19 cellular contexts compared by ENCODE assay signal in the genomic region with DNA sequence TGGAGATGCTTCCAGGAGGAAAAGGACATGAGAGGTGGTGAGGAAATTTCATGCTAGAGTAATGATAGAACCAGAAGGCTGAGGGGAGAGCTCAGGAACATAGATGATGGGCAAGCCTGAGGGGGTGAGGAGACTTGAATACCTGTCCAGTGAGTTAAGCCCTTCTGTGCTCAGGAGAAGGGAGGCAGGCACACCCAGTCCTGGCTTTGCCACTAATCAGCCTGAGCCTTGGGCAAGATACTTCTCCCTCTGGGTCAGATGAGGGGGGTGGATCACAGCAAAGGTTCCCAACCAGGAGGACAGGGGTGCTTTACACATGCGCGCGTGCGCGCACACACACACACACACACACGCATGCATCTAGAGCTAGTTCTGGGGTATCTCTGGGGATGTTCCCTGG.
DNase-seq lines count a peak whose midpoint lies in the region; ATAC-seq, FAIRE-seq and TF ChIP-seq lines count a peak whose summit lies in the region.
"Had no signal": no experiment of that assay in that cellular context is flagged by ENCODE, and none has a peak within 500 bp of the region (broad histone marks: within the 10 kb centered on the region; RNA-seq: fewer than 3 reads in every experiment).

No MANE protein-coding gene starts in this region.

- H4K91ac ChIP-seq in IMR-90 (ENCODE audit: insufficient read depth, low read depth, low read length) (no peak overlapping the region), H1 (replicated peaks; ENCODE audit: insufficient read length, low read length) (no peak overlapping the region)

- no peak for ATAC-seq in IMR-90 (ENCODE audit: low read depth)

- H2BK15ac ChIP-seq in IMR-90 (ENCODE audit: low read depth, low read length) (no peak overlapping the region), H1 (ENCODE audit: low read length) (no peak overlapping the region; the same call in 1 of the 2 replicates)

- peaks cover 5% of the 10 kb centered on the region for H3K27me3 Mint-ChIP-seq in activated naive CD4-positive, alpha-beta T cell treated with anti-CD3 and anti-CD28 coated beads, Interleukin-2, amount 10 ng/mL, durations not matched to agents 7 days and 5 days
- H3K27me3 Mint-ChIP-seq: B cell; CD4-positive, alpha-beta T cell had no signal

- H2AK5ac ChIP-seq in IMR-90 (ENCODE audit: low read depth, low read length) (no peak overlapping the region), H1 (ENCODE audit: low read depth, low read length) (no peak overlapping the region)

- POLR2A ChIA-PET in IMR-90 (lab: Charles Lee; ENCODE audit: unreplicated experiment) (no interaction called here), H1 (lab: Charles Lee; ENCODE audit: partially characterized antibody) (interaction anchor here (0.9 to 1.7 kb wide), 2 partner anchors 9 to 10 kb away, joined by 3 to 4 read pairs; no protein-coding TSS in a partner anchor)

- no peaks in the 10 kb centered on the region for H3K4me1 Mint-ChIP-seq in activated naive CD4-positive, alpha-beta T cell treated with anti-CD3 and anti-CD28 coated beads, Interleukin-2, amount 10 ng/mL, durations not matched to agents 7 days and 5 days

- H3K36me3 ChIP-seq in ACC112 (ENCODE audit: insufficient read depth, low read length) (no peaks in the 10 kb centered on the region), IMR-90 (ENCODE audit: control insufficient read depth, insufficient read depth, low read length) (no peaks in the 10 kb centered on the region), H1 (ENCODE audit: control insufficient read depth in 2 of 4, insufficient read depth in 4 of 4, low read length in 3 of 4) (no peaks in the 10 kb centered on the region), testis (ENCODE audit: low read depth, missing control alignments) (no peaks in the 10 kb centered on the region)

- TF ChIP-seq POLR2A in IMR-90 (IDR thresholded peaks at IDR 0.05; ENCODE audit: low read depth, low read length) (no peak), H1 (IDR thresholded peaks at IDR 0.05; ENCODE audit: control extremely low read depth in 1 of 2, low read depth in 2 of 2, low read length in 2 of 2) (no peak), testis (IDR thresholded peaks at IDR 0.05) (no peak)

- peaks cover 18% of the 10 kb centered on the region for H3K4me1 ChIP-seq in ACC112 (ENCODE audit: control insufficient read depth, insufficient read depth, low read length, unreplicated experiment)
- H3K4me1 ChIP-seq in IMR-90 (ENCODE audit: control insufficient read depth, insufficient read depth, low read length): peaks cover 7% of the 10 kb centered on the region
- peaks cover 0 to 5% (median 3%) of the 10 kb centered on the region in 4 experiments; a peak in 5 of 7 replicates for H3K4me1 ChIP-seq in H1 (replicated peaks in 1 of 4; ENCODE audit: control insufficient read depth in 3 of 4, insufficient read depth in 4 of 4, low read length in 3 of 4)
- H3K4me1 ChIP-seq in testis: peaks cover 4% of the 10 kb centered on the region

- H3K9me3 ChIP-seq in IMR-90 (ENCODE audit: control insufficient read depth, insufficient read depth, low read length) (no peaks in the 10 kb centered on the region), H1 (ENCODE audit: insufficient read depth in 2 of 2, low read depth in 1 of 2, low read length in 1 of 2) (no peaks in the 10 kb centered on the region), testis (no peaks in the 10 kb centered on the region)

- intact Hi-C loops in IMR-90 (cut with micrococcal nuclease) (no loop called here), testis (cut with DNase I; ENCODE audit: low total_unique reads) (no loop called here)

- no CpG with 5 or more reads among the region's 6 CpGs for WGBS in IMR-90 (ENCODE audit: extremely low coverage in 2 of 2, insufficient read length in 1 of 2), 2 experiments
- 87% methylated on average over 6 of the region's 6 CpGs; no CpG with 5 or more reads in 1 of the 2 experiments for WGBS in H1 (ENCODE audit: extremely low coverage in 1 of 2, insufficient coverage in 1 of 2, insufficient read length in 1 of 2, insufficient replicate concordance in 2 of 2, low coverage in 1 of 2, low lambda C conversion rate in 2 of 2, missing lambda C conversion rate in 1 of 2), 2 experiments
- 87 to 98% methylated on average over 6 of the region's 6 CpGs for WGBS in testis, 2 donors

- H4K5ac ChIP-seq in IMR-90 (ENCODE audit: low read depth, low read length): no peak overlapping the region
- H4K5ac ChIP-seq in H1 (ENCODE audit: insufficient read length, low read depth, low read length): no peak overlapping the region

- H2AFZ ChIP-seq in ACC112 (ENCODE audit: low read length, unreplicated experiment) (peak overlapping the region; percentile 16), IMR-90 (replicated peaks; ENCODE audit: low read length, poor library complexity) (peak overlapping the region; percentile 6), H1 (ENCODE audit: low read length) (no peak overlapping the region)

- in situ Hi-C loops in IMR-90 (cut with MboI; ENCODE audit: low sequenced_read_pairs): no loop called here

- no peak for TF ChIP-seq CTCF in IMR-90 (conservative IDR thresholded peaks at IDR 0.05; ENCODE audit: low read depth, low read length)
- no peak for TF ChIP-seq CTCF in H1 (IDR thresholded peaks at IDR 0.05; ENCODE audit: control extremely low read depth in 1 of 3, insufficient read depth in 1 of 3, low read depth in 1 of 3, low read length in 3 of 3)
- no peak for TF ChIP-seq CTCF in testis (IDR thresholded peaks at IDR 0.05)

- no peak overlapping the region for H3K4me3 Mint-ChIP-seq in activated naive CD4-positive, alpha-beta T cell treated with anti-CD3 and anti-CD28 coated beads, Interleukin-2, amount 10 ng/mL, durations not matched to agents 7 days and 5 days
- H3K4me3 Mint-ChIP-seq: B cell; CD4-positive, alpha-beta T cell had no signal

- H3K27me3 ChIP-seq in ACC112 (ENCODE audit: insufficient read depth, low read length) (no peaks in the 10 kb centered on the region), IMR-90 (ENCODE audit: control insufficient read depth, insufficient read depth, low read length) (peaks cover 6% of the 10 kb centered on the region), H1 (replicated peaks in 1 of 4; ENCODE audit: control insufficient read depth in 3 of 4, extremely low read depth in 1 of 4, insufficient read depth in 3 of 4, low read length in 3 of 4) (no peaks in the 10 kb centered on the region; a peak in 1 of 7 replicates), testis (no peaks in the 10 kb centered on the region)

- no peak for TF ChIP-seq RAD21 in IMR-90 (IDR thresholded peaks at IDR 0.05; ENCODE audit: low read length)
- TF ChIP-seq RAD21 in H1 (IDR thresholded peaks at IDR 0.05 in 1 of 2, conservative IDR thresholded peaks at IDR 0.05 in 1 of 2; ENCODE audit: low read depth in 2 of 2, low read length in 2 of 2): no peak

- no peaks in the 10 kb centered on the region for H3K9me3 Mint-ChIP-seq in activated naive CD4-positive, alpha-beta T cell treated with anti-CD3 and anti-CD28 coated beads, Interleukin-2, amount 10 ng/mL, durations not matched to agents 7 days and 5 days
- H3K9me3 Mint-ChIP-seq: CD4-positive, alpha-beta T cell had no signal

- H3K27ac Mint-ChIP-seq in activated naive CD4-positive, alpha-beta T cell treated with anti-CD3 and anti-CD28 coated beads, Interleukin-2, amount 10 ng/mL, durations not matched to agents 7 days and 5 days: no peak overlapping the region
- H3K27ac Mint-ChIP-seq: B cell; CD4-positive, alpha-beta T cell had no signal

- no peak overlapping the region for H2BK12ac ChIP-seq in H1 (ENCODE audit: low read depth, low read length)

- H3K9ac ChIP-seq in IMR-90 (ENCODE audit: low read depth, low read length) (no peak overlapping the region), H1 (replicated peaks in 1 of 4; ENCODE audit: extremely low read depth in 1 of 4, low read depth in 3 of 4, low read length in 3 of 4) (no peak overlapping the region)

- no peaks in the 10 kb centered on the region for H3K23me2 ChIP-seq in H1 (ENCODE audit: low read depth, low read length)

- H3K27ac ChIP-seq in ACC112 (ENCODE audit: low read depth, low read length) (no peak overlapping the region), IMR-90 (ENCODE audit: insufficient read depth, low read length) (no peak overlapping the region), H1 (ENCODE audit: low read depth, low read length) (no peak overlapping the region), testis (no peak overlapping the region)
- H3K27ac ChIP-seq: HL-60 had no signal

- H3K4ac ChIP-seq in IMR-90 (ENCODE audit: low read depth, low read length) (no peak overlapping the region), H1 (replicated peaks; ENCODE audit: insufficient read length, low read depth, low read length) (no peak overlapping the region)

- H4K8ac ChIP-seq in IMR-90 (ENCODE audit: low read depth in 2 of 2, low read length in 2 of 2): no peak overlapping the region
- no peak overlapping the region for H4K8ac ChIP-seq in H1 (ENCODE audit: extremely low read depth, insufficient read depth, low read length)

- no peak overlapping the region for H2BK20ac ChIP-seq in IMR-90 (ENCODE audit: low read depth, low read length)
- H2BK20ac ChIP-seq in H1 (ENCODE audit: low read length): no peak overlapping the region

- CTCF ChIA-PET in IMR-90 (lab: Yijun Ruan, JAX) (no interaction called here), H1 (lab: Charles Lee; ENCODE audit: partially characterized antibody) (interaction anchor here (0.6 to 1.1 kb wide), 4 partner anchors 10 to 91 kb away, joined by 3 to 6 read pairs (median 3); no protein-coding TSS in a partner anchor)
- CTCF ChIA-PET in activated naive CD4-positive, alpha-beta T cell treated with anti-CD3 and anti-CD28 coated beads, Interleukin-2, amount 10 ng/mL, durations not matched to agents 7 days and 5 days (lab: Charles Lee): no interaction called here

- TF ChIP-seq EP300 in H1 (IDR thresholded peaks at IDR 0.05; ENCODE audit: borderline replicate concordance in 1 of 2, low read depth in 2 of 2, low read length in 2 of 2): no peak

- no peak for FAIRE-seq in H1 (lab: Jason Lieb, UNC)
- FAIRE-seq: D721Med, GM12892 had no signal

- BruUV-seq in IMR-90 (replicated peaks; lab: Mats Ljungman, UMichigan): no TSS peak

- no peaks in the 10 kb centered on the region for H3K36me3 Mint-ChIP-seq in activated naive CD4-positive, alpha-beta T cell treated with anti-CD3 and anti-CD28 coated beads, Interleukin-2, amount 10 ng/mL, durations not matched to agents 7 days and 5 days

- H3K4me2 ChIP-seq in IMR-90 (ENCODE audit: low read depth, low read length) (no peak overlapping the region), H1 (ENCODE audit: insufficient read depth in 1 of 2, low read depth in 2 of 2, low read length in 2 of 2) (no peak overlapping the region)

- H2BK5ac ChIP-seq in IMR-90 (ENCODE audit: low read depth, low read length, poor library complexity, severe bottlenecking): no peak overlapping the region
- 0 out of 2 replicates have a peak overlapping the region, but pooled peaks have one; percentile 6 for H2BK5ac ChIP-seq in H1 (ENCODE audit: low read depth, low read length)

- H3K14ac ChIP-seq in IMR-90 (replicated peaks; ENCODE audit: low read depth, low read length) (no peak overlapping the region), H1 (ENCODE audit: insufficient read length) (no peak overlapping the region)

- no peaks in the 10 kb centered on the region for H3K79me1 ChIP-seq in IMR-90 (ENCODE audit: low read depth in 1 of 2, low read length in 2 of 2)
- no peaks in the 10 kb centered on the region for H3K79me1 ChIP-seq in H1 (ENCODE audit: low read depth, low read length)

- H2AK9ac ChIP-seq in IMR-90 (replicated peaks; ENCODE audit: low read depth, low read length, poor library complexity): peak overlapping the region; percentile 1

- H3K56ac ChIP-seq in IMR-90 (ENCODE audit: extremely low read depth, insufficient read depth, low read length): no peak overlapping the region
- no peak overlapping the region for H3K56ac ChIP-seq in H1 (replicated peaks; ENCODE audit: insufficient read length, low read depth, low read length)

- H4K20me1 ChIP-seq in IMR-90 (ENCODE audit: insufficient read depth, low read length) (no peaks in the 10 kb centered on the region), H1 (replicated peaks in 1 of 2; ENCODE audit: control insufficient read depth in 1 of 2, insufficient read depth in 2 of 2, low read length in 2 of 2) (no peaks in the 10 kb centered on the region)

- H2BK120ac ChIP-seq in IMR-90 (ENCODE audit: low read depth, low read length) (no peak overlapping the region), H1 (replicated peaks; ENCODE audit: low read depth, low read length) (no peak overlapping the region)

- H3K4me3 ChIP-seq in ACC112 (ENCODE audit: low read depth, low read length) (no peak overlapping the region), IMR-90 (ENCODE audit: insufficient read depth, low read depth, low read length) (no peak overlapping the region), H1 (ENCODE audit: extremely low read depth in 1 of 4, insufficient read depth in 2 of 4, low read depth in 3 of 4, low read length in 4 of 4) (no peak overlapping the region), testis (no peak overlapping the region)

- H3K79me2 ChIP-seq in ACC112 (ENCODE audit: control insufficient read depth, insufficient read depth, low read length, unreplicated experiment) (no peaks in the 10 kb centered on the region), H1 (ENCODE audit: control insufficient read depth in 1 of 2, insufficient read depth in 2 of 2, low read length in 2 of 2) (no peaks in the 10 kb centered on the region)

- H3K18ac ChIP-seq in IMR-90 (ENCODE audit: low read depth, low read length) (no peak overlapping the region), H1 (ENCODE audit: extremely low read depth, low read length) (no peak overlapping the region)

- H3K23ac ChIP-seq in IMR-90 (ENCODE audit: low read depth, low read length) (no peak overlapping the region), H1 (ENCODE audit: insufficient read length) (no peak overlapping the region)

- dilution Hi-C loops in IMR-90 (cut with HindIII; ENCODE audit: low sequenced_read_pairs, unreplicated experiment): no loop called here

- no peaks in the 10 kb centered on the region for H3K9me1 ChIP-seq in IMR-90 (ENCODE audit: insufficient read depth, low read length)

- DNase-seq in IMR-90: no peak
- DNase-seq in H1 (ENCODE audit: low read depth in 1 of 2, low spot score in 2 of 2): no peak
- DNase-seq in mesenteric fat pad (ENCODE audit: low spot score): peak; percentile 37
- DNase-seq in activated naive CD4-positive, alpha-beta T cell (lab: John Stamatoyannopoulos, UW): no peak
- no peak for DNase-seq in activated naive CD4-positive, alpha-beta T cell treated with anti-CD3 and anti-CD28 coated beads, Interleukin-2, amount 10 ng/mL, durations not matched to agents 7 days and 5 days
- DNase-seq in stimulated activated CD4-positive, alpha-beta T cell treated with anti-CD3 and anti-CD28 coated beads, Interleukin-4, amount 100 ng/mL, for 24 hours: no peak
- no peak for DNase-seq in testis
- DNase-seq: CD4-positive, alpha-beta T cell; DMS79 treated with DMSO at 0.1 percent for 48 hours; GDM1; KG1; NCI-H1105 treated with DMSO at 0.1 percent for 48 hours; NCI-H187 treated with DMSO at 0.1 percent for 48 hours; NCI-H510A had no signal
